Comparison of ENCODE assay signal across 10 cellular contexts in the genomic region with DNA sequence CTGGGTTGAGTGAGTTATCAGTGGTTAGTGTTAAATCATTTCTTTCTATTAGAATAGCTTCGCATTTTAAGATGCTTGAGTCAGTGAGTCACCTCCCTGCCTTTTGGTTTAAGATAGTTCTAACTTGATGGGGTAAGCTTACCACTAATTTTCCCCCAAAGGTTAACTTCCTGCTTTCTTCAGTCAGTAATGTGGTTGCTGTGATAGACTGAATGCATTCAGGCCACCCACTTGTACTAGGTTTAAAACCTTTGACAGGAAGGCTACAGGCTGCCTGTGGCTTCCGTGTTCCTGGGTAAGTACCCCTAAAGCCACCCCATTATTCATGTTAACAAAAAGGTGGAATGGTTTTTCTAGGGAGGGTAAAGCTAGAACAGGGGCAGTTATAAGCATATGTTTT. TPM values are rescaled to one million over a fixed set of nuclear protein-coding genes. Genes with fewer than 3 reads are reported as not detected.
A peak's percentile ranks its signal among the peaks of the same experiment; 100 is the strongest.
DNase-seq lines count a peak whose midpoint lies in the region; ATAC-seq and TF ChIP-seq lines count a peak whose summit lies in the region.
"Had no signal": no experiment of that assay in that cellular context is flagged by ENCODE, and none has a peak within 500 bp of the region (broad histone marks: within the 10 kb centered on the region; RNA-seq: fewer than 3 reads in every experiment).

No MANE protein-coding gene starts in this region.

- H3K4me1 ChIP-seq in CD8-positive, alpha-beta memory T cell (ENCODE audit: insufficient read depth, low read length), result peaks cover 25% of the 10 kb centered on the region
- H3K4me1 ChIP-seq in naive thymus-derived CD4-positive, alpha-beta T cell (ENCODE audit: control insufficient read depth in 2 of 2, insufficient read depth in 2 of 2, low read length in 2 of 2), result peaks cover 9 to 20% of the 10 kb centered on the region in 2 donors
- no peaks in the 10 kb centered on the region for H3K4me1 ChIP-seq in heart right ventricle
- H3K4me1 ChIP-seq: sigmoid colon had no signal

- peaks cover 30 to 45% (median 40%) of the 10 kb centered on the region in 3 donors for H3K4me1 Mint-ChIP-seq in CD8-positive, alpha-beta memory T cell
- peaks cover 16 to 45% (median 36%) of the 10 kb centered on the region in 7 donors for H3K4me1 Mint-ChIP-seq in naive thymus-derived CD4-positive, alpha-beta T cell

- H3K4me3 ChIP-seq in CD8-positive, alpha-beta memory T cell (ENCODE audit: low read length), result peak overlapping the region; percentile 30
- H3K4me3 ChIP-seq in naive thymus-derived CD4-positive, alpha-beta T cell (ENCODE audit: low read length), result no peak overlapping the region
- no peak overlapping the region for H3K4me3 ChIP-seq in heart right ventricle
- H3K4me3 ChIP-seq: sigmoid colon had no signal

- peak; percentile 96 for ATAC-seq in naive thymus-derived CD4-positive, alpha-beta T cell
- ATAC-seq in heart right ventricle, result no peak

- peaks cover 0 to 1% of the 10 kb centered on the region in 2 donors for H3K27me3 Mint-ChIP-seq in CD8-positive, alpha-beta memory T cell
- H3K27me3 Mint-ChIP-seq in naive thymus-derived CD4-positive, alpha-beta T cell, result peaks cover 0 to under 1% (median 0%) of the 10 kb centered on the region in 5 donors

- peak overlapping the region in 6 of 7 donors; percentile 17 to 67 (median 34) for H3K4me3 Mint-ChIP-seq in CD8-positive, alpha-beta memory T cell
- peak overlapping the region; percentile 48 to 77 (median 68) for H3K4me3 Mint-ChIP-seq in naive thymus-derived CD4-positive, alpha-beta T cell

- CTCF ChIA-PET in CD8-positive, alpha-beta memory T cell (lab: Charles Lee), result interaction anchor here (0.7 to 3.5 kb wide), 5 partner anchors 14 to 158 kb away, joined by 3 to 20 read pairs (median 6); a partner anchor contains a TSS
- CTCF ChIA-PET in naive thymus-derived CD4-positive, alpha-beta T cell (lab: Charles Lee), result interaction anchor here (0.6 to 1.3 kb wide), 7 partner anchors 11 to 246 kb away, joined by 3 to 5 read pairs (median 3); no protein-coding TSS in a partner anchor

- TF ChIP-seq CTCF in heart right ventricle (IDR thresholded peaks at IDR 0.05), result no peak

- intact Hi-C loops in naive thymus-derived CD4-positive, alpha-beta T cell (cut with micrococcal nuclease), result loop anchor here (1.0 to 5.0 kb wide), 4 partner anchors 18 to 93 kb away; a partner anchor contains a TSS
- intact Hi-C loops in heart right ventricle (cut with DNase I), result no loop called here

- peak overlapping the region; percentile 35 to 90 (median 76) for H3K27ac Mint-ChIP-seq in CD8-positive, alpha-beta memory T cell
- peak overlapping the region; percentile 74 to 98 (median 83) for H3K27ac Mint-ChIP-seq in naive thymus-derived CD4-positive, alpha-beta T cell

- no peak overlapping the region for H3K27ac ChIP-seq in CD8-positive, alpha-beta memory T cell (ENCODE audit: low read depth, low read length)
- peak overlapping the region; percentile 51 for H3K27ac ChIP-seq in naive thymus-derived CD4-positive, alpha-beta T cell (ENCODE audit: low read depth, low read length)
- no peak overlapping the region for H3K27ac ChIP-seq in heart right ventricle
- H3K27ac ChIP-seq: sigmoid colon had no signal

- H3K9me3 Mint-ChIP-seq in CD8-positive, alpha-beta memory T cell, result peaks cover 27 to 40% (median 28%) of the 10 kb centered on the region in 5 donors
- peaks cover 9 to 59% (median 31%) of the 10 kb centered on the region in 11 donors for H3K9me3 Mint-ChIP-seq in naive thymus-derived CD4-positive, alpha-beta T cell

- POLR2A ChIA-PET in CD8-positive, alpha-beta memory T cell (lab: Charles Lee), result interaction anchor here (0.6 to 1.7 kb wide), 3 partner anchors 38 to 458 kb away, joined by 3 to 17 read pairs (median 4); a partner anchor contains a TSS
- POLR2A ChIA-PET in naive thymus-derived CD4-positive, alpha-beta T cell (lab: Charles Lee), result interaction anchor here (0.6 to 5.7 kb wide), 11 partner anchors 10 to 250 kb away, joined by 3 to 47 read pairs (median 4); a partner anchor contains a TSS

- H3K27me3 ChIP-seq in CD8-positive, alpha-beta memory T cell (ENCODE audit: insufficient read depth, low read length, poor library complexity, severe bottlenecking), result no peaks in the 10 kb centered on the region
- H3K27me3 ChIP-seq in naive thymus-derived CD4-positive, alpha-beta T cell (ENCODE audit: control insufficient read depth in 2 of 2, insufficient read depth in 2 of 2, low read length in 2 of 2), result no peaks in the 10 kb centered on the region
- H3K27me3 ChIP-seq in heart right ventricle, result no peaks in the 10 kb centered on the region
- H3K27me3 ChIP-seq: sigmoid colon had no signal

- no peaks in the 10 kb centered on the region for H3K36me3 ChIP-seq in CD8-positive, alpha-beta memory T cell (ENCODE audit: insufficient read depth, low read length)
- no peaks in the 10 kb centered on the region for H3K36me3 ChIP-seq in naive thymus-derived CD4-positive, alpha-beta T cell (ENCODE audit: control insufficient read depth in 2 of 3, insufficient read depth in 3 of 3, low read length in 3 of 3)
- H3K36me3 ChIP-seq in heart right ventricle, result no peaks in the 10 kb centered on the region
- H3K36me3 ChIP-seq: sigmoid colon had no signal

- 74 to 85% methylated on average over 2 of the region's 2 CpGs for WGBS in heart right ventricle, 2 donors

- H3K36me3 Mint-ChIP-seq in CD8-positive, alpha-beta memory T cell, result peaks cover 1 to 39% (median 5%) of the 10 kb centered on the region in 3 donors
- H3K36me3 Mint-ChIP-seq in naive thymus-derived CD4-positive, alpha-beta T cell, result peaks cover 7 to 73% (median 19%) of the 10 kb centered on the region in 5 donors

- peak; percentile 6 to 75 (median 67) for DNase-seq in CD8-positive, alpha-beta memory T cell
- peak; percentile 43 for DNase-seq in SKM-1 (lab: John Stamatoyannopoulos, UW; ENCODE audit: unreplicated experiment)
- peak; percentile 34 for DNase-seq in activated gamma-delta T cell treated with anti-CD3 and anti-CD28 coated beads, Interleukin-2, amount 50 U/mL, for 16 hours (ENCODE audit: low read depth)
- DNase-seq in naive thymus-derived CD4-positive, alpha-beta T cell, result peak in 8 of 9 donors; percentile 26 to 68 (median 47)
- no peak for DNase-seq in hepatic stellate cell (ENCODE audit: low spot score)
- no peak for DNase-seq in NCI-H1048 (lab: John Stamatoyannopoulos, UW)
- no peak for DNase-seq in NCI-H524 (lab: John Stamatoyannopoulos, UW)
- no peak for DNase-seq in heart right ventricle
- DNase-seq: SHP77 treated with DMSO at 0.1 percent for 48 hours, sigmoid colon had no signal

- peaks cover 17% of the 10 kb centered on the region for H3K9me3 ChIP-seq in CD8-positive, alpha-beta memory T cell (ENCODE audit: low read length)
- H3K9me3 ChIP-seq in naive thymus-derived CD4-positive, alpha-beta T cell (ENCODE audit: control insufficient read depth in 2 of 3, low read length in 3 of 3), result peaks cover 0 to 33% (median 8%) of the 10 kb centered on the region in 3 experiments
- peaks cover 0 to 52% (median 31%) of the 10 kb centered on the region in 11 donors for H3K9me3 ChIP-seq in heart right ventricle

RNA-seq across cellular contexts. Expression of a gene that starts 25.3 kb away (rescaled TPM):
- not detected for total RNA-seq in CD8-positive, alpha-beta memory T cell
- not detected for polyA plus RNA-seq in CD8-positive, alpha-beta memory T cell
- not detected for total RNA-seq in naive thymus-derived CD4-positive, alpha-beta T cell
- polyA plus RNA-seq in naive thymus-derived CD4-positive, alpha-beta T cell, result under 1 TPM in 1 of 2 donors, not detected in 1; 0.22 TPM
- not detected for total RNA-seq in heart right ventricle
- not detected for polyA plus RNA-seq in heart right ventricle
- total RNA-seq: sigmoid colon had no signal
- polyA plus RNA-seq: sigmoid colon had no signal

RNA-seq across cellular contexts. Expression of a gene that starts 25.6 kb away (rescaled TPM):
- not detected for total RNA-seq in CD8-positive, alpha-beta memory T cell
- not detected for polyA plus RNA-seq in CD8-positive, alpha-beta memory T cell
- not detected for total RNA-seq in naive thymus-derived CD4-positive, alpha-beta T cell
- polyA plus RNA-seq in naive thymus-derived CD4-positive, alpha-beta T cell, result not detected
- not detected for total RNA-seq in heart right ventricle
- not detected for polyA plus RNA-seq in heart right ventricle
- total RNA-seq: sigmoid colon had no signal
- polyA plus RNA-seq: sigmoid colon had no signal

RNA-seq across cellular contexts. Expression of a gene that starts 37.7 kb away (rescaled TPM):
- 10 to 100 TPM; 13.7 to 16.5 TPM for total RNA-seq in CD8-positive, alpha-beta memory T cell
- 72.9 TPM for polyA plus RNA-seq in CD8-positive, alpha-beta memory T cell
- 10 to 100 TPM; 50.1 to 86.8 (median 73.8) TPM for total RNA-seq in naive thymus-derived CD4-positive, alpha-beta T cell
- 10 to 100 TPM; 22.1 to 61.2 TPM for polyA plus RNA-seq in naive thymus-derived CD4-positive, alpha-beta T cell
- total RNA-seq in heart right ventricle, result 10 to 100 TPM in 1 of 10 donors, 1 to 10 TPM in 9; 2.6 to 13.9 (median 3.8) TPM
- polyA plus RNA-seq in heart right ventricle, result 10 to 100 TPM in 1 of 2 donors, 1 to 10 TPM in 1; 4.6 to 10.3 TPM

Comparison
In these comparisons a context has a peak if more than half of its experiments do, and no peak if none do; other contexts are left out.
1. DNase-seq: peak in CD8-positive, alpha-beta memory T cell (5 of 5), SKM-1 (single experiment), activated gamma-delta T cell treated with anti-CD3 and anti-CD28 coated beads, Interleukin-2, amount 50 U/mL, for 16 hours (single experiment) and naive thymus-derived CD4-positive, alpha-beta T cell (8 of 9); none in hepatic stellate cell (single experiment), NCI-H1048 (single experiment), NCI-H524 (0 of 2) and heart right ventricle (0 of 2).
2. intact Hi-C loops: an anchor here in naive thymus-derived CD4-positive, alpha-beta T cell (1.0 to 5.0 kb wide); none called in heart right ventricle.